Comparison of ENCODE assay signal across 27 cellular contexts in genomic region chr10:106771132-106771531, GRCh38.
"Had no signal": no experiment of that assay in that cellular context is flagged by ENCODE, and none has a peak within 500 bp of the region (broad histone marks: within the 10 kb centered on the region; RNA-seq: fewer than 3 reads in every experiment).

No MANE protein-coding gene starts in this region.

- DNase-seq: hypothalamus; immature natural killer cell; kidney; left colon; left lung; lower lobe of right lung; mammary epithelial cell; mesenchymal stem cell; naive thymus-derived CD8-positive, alpha-beta T cell; nucleus accumbens; pancreas; posterior cingulate gyrus; retina; right cardiac atrium; stimulated activated CD4-positive, alpha-beta T cell treated with anti-CD3 and anti-CD28 coated beads, Interleukin-12 subunit alpha, Interleukin-12 subunit beta, amount 100 ng/mL, for 4 hours; stimulated activated CD4-positive, alpha-beta T cell treated with anti-CD3 and anti-CD28 coated beads, Interleukin-15, amount 100 ng/mL, for 24 hours; stimulated activated CD4-positive, alpha-beta T cell treated with anti-CD3 and anti-CD28 coated beads, Interleukin-2, amount 100 ng/mL, for 24 hours; stimulated activated CD4-positive, alpha-beta T cell treated with anti-CD3 and anti-CD28 coated beads, Interleukin-4, amount 100 ng/mL, for 1 hour; stimulated activated naive CD4-positive, alpha-beta T cell; tibial artery; trophoblast cell; upper lobe of right lung had no signal

- H3K27ac ChIP-seq: left lung, lower lobe of right lung, pancreas, prostate gland, skin epidermis, suprapubic skin, thoracic aorta, tibial artery, upper lobe of right lung had no signal

- H3K4me1 ChIP-seq: left lung, lower lobe of right lung, pancreas, prostate gland, suprapubic skin, tibial artery, upper lobe of right lung had no signal

- H3K36me3 ChIP-seq: left lung, lower lobe of right lung, pancreas, prostate gland, suprapubic skin, thoracic aorta, tibial artery, upper lobe of right lung had no signal

- ATAC-seq: left colon; left lung; lower lobe of right lung; naive thymus-derived CD8-positive, alpha-beta T cell; pancreas; right cardiac atrium; sciatic nerve; upper lobe of right lung had no signal

- H3K4me3 ChIP-seq: left lung, lower lobe of right lung, pancreas, prostate gland, skin epidermis, suprapubic skin, thoracic aorta, tibial artery, upper lobe of right lung had no signal

- H3K27me3 ChIP-seq: left lung, suprapubic skin, tibial artery, upper lobe of right lung had no signal

- H3K9me3 ChIP-seq: left lung, lower lobe of right lung, pancreas, prostate gland, suprapubic skin, thoracic aorta, tibial artery, upper lobe of right lung had no signal
